ENCODE assay signal across 11 cellular contexts in the genomic region with DNA sequence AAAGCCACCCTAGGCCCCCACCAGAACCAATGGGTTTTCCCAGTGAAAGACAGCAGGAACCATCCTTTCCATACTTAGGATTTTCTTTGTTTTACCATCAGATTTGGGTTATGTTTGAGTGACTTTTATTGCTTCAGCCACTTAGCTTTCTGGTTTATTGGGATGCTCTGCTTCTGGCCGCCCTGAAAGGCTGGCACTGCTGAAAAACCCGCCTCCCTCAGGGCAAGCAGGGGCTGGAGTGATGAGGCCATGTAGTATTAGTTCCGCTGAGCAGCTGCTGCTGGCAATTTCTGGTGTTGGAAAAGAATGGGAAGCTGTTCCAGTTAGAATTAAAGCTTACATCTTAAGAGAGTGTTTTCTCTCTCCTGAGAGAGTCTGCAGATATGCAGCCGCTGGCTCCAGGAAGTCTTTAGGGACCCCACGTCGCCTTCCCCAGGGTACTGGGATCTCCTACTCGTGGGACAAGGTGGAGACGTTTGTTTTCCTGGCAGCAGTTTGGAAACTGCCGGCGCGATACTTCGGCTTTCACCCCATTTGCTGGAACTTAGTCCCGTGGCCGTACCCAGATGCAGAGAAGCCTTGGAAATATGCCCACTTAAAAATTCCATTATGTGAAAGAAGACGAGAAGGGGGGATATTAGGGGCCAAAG.
DNase-seq lines count a peak whose midpoint lies in the region; ATAC-seq and TF ChIP-seq lines count a peak whose summit lies in the region.
"Had no signal": no experiment of that assay in that cellular context is flagged by ENCODE, and none has a peak within 500 bp of the region (broad histone marks: within the 10 kb centered on the region; RNA-seq: fewer than 3 reads in every experiment).

No MANE protein-coding gene starts in this region.

- H2AFZ ChIP-seq in SK-N-SH (ENCODE audit: low read depth) = 0 out of 2 replicates have a peak overlapping the region, but pooled peaks have one; percentile 33

- intact Hi-C loops in ovary (cut with DNase I) = no loop called here

- TF ChIP-seq RAD21 in SK-N-SH (IDR thresholded peaks at IDR 0.05; ENCODE audit: low read length) = no peak

- H3K27me3 ChIP-seq in SK-N-SH (ENCODE audit: insufficient read depth) (no peaks in the 10 kb centered on the region), ovary (no peaks in the 10 kb centered on the region)

- WGBS in SK-N-SH (ENCODE audit: low lambda C conversion rate) = 53% methylated on average over 15 of the region's 15 CpGs
- 11 to 19% (median 11%) methylated on average over 15 of the region's 15 CpGs for WGBS in ovary, 3 donors

- H3K4me3 Mint-ChIP-seq in activated CD4-positive, alpha-beta T cell treated with anti-CD3 and anti-CD28 coated beads, Interleukin-2, amount 10 ng/mL, durations not matched to agents 7 days and 5 days = no peak overlapping the region

- peaks cover 7% of the 10 kb centered on the region for H3F3A ChIP-seq in SK-N-SH (replicated peaks; ENCODE audit: insufficient read depth)

- H3K9me3 Mint-ChIP-seq in activated CD4-positive, alpha-beta T cell treated with anti-CD3 and anti-CD28 coated beads, Interleukin-2, amount 10 ng/mL, durations not matched to agents 7 days and 5 days = no peaks in the 10 kb centered on the region
- H3K9me3 Mint-ChIP-seq: activated T-helper 2 cell treated with anti-CD3 and anti-CD28 coated beads, Interferon-gamma antibody, Interleukin-2, Interleukin-4, amounts not matched to agents 10 μg/mL and 5 μg/mL and 100 μg/mL, durations not matched to agents 14 hours and 24 hours and 36 hours had no signal

- H3K4me2 ChIP-seq in SK-N-SH = peak overlapping the region; percentile 56

- POLR2A ChIA-PET in SK-N-SH (lab: Yijun Ruan, JAX) = no interaction called here
- POLR2A ChIA-PET in activated CD4-positive, alpha-beta T cell treated with anti-CD3 and anti-CD28 coated beads, Interleukin-2, amount 10 ng/mL, durations not matched to agents 7 days and 5 days (lab: Charles Lee) = no interaction called here

- H3K4me3 ChIP-seq in SK-N-SH (ENCODE audit: low read depth in 2 of 2, low read length in 1 of 2) = peak overlapping the region; percentile 15 to 22; a peak in 2 of 4 replicates
- H3K4me3 ChIP-seq in ovary = peak overlapping the region; percentile 26

- H3K9me2 ChIP-seq in SK-N-SH = no peaks in the 10 kb centered on the region

- no peak overlapping the region for H3K9ac ChIP-seq in SK-N-SH

- H3K36me3 Mint-ChIP-seq in activated CD4-positive, alpha-beta T cell treated with anti-CD3 and anti-CD28 coated beads, Interleukin-2, amount 10 ng/mL, durations not matched to agents 7 days and 5 days (ENCODE audit: low read depth) = peaks cover 42% of the 10 kb centered on the region

- H3K27ac Mint-ChIP-seq in activated CD4-positive, alpha-beta T cell treated with anti-CD3 and anti-CD28 coated beads, Interleukin-2, amount 10 ng/mL, durations not matched to agents 7 days and 5 days = no peak overlapping the region
- H3K27ac Mint-ChIP-seq: activated T-helper 2 cell treated with anti-CD3 and anti-CD28 coated beads, Interferon-gamma antibody, Interleukin-2, Interleukin-4, amounts not matched to agents 10 μg/mL and 5 μg/mL and 100 μg/mL, durations not matched to agents 14 hours and 24 hours and 36 hours had no signal

- H3K9me3 ChIP-seq in SK-N-SH (no peaks in the 10 kb centered on the region), ovary (no peaks in the 10 kb centered on the region)

- H3K4me1 Mint-ChIP-seq in activated CD4-positive, alpha-beta T cell treated with anti-CD3 and anti-CD28 coated beads, Interleukin-2, amount 10 ng/mL, durations not matched to agents 7 days and 5 days = peaks cover 73% of the 10 kb centered on the region

- peaks cover 3% of the 10 kb centered on the region; the same call in 1 of the 2 replicates for H3K79me2 ChIP-seq in SK-N-SH (ENCODE audit: insufficient read depth)

- no peak for ATAC-seq in activated CD4-positive, CD25-positive, alpha-beta regulatory T cell treated with anti-CD3 and anti-CD28 coated beads, Interleukin-2, amount 50 U/mL, for 24 hours
- ATAC-seq: Panc1 had no signal

- DNase-seq in AG20443 (ENCODE audit: low spot score) (peak; percentile 47), SK-N-SH (peak; percentile 61), foreskin melanocyte (peak; percentile 78), ovary (peak in 4 of 5 donors; percentile 32 to 59 (median 44)), Kasumi-1 (lab: John Stamatoyannopoulos, UW) (no peak), COR-L47 (lab: John Stamatoyannopoulos, UW) (no peak)
- DNase-seq in activated CD4-positive, alpha-beta T cell treated with anti-CD3 and anti-CD28 coated beads, Interleukin-2, amount 10 ng/mL, durations not matched to agents 7 days and 5 days = no peak
- DNase-seq: DMS53 had no signal

- H3K36me3 ChIP-seq in SK-N-SH (replicated peaks in 1 of 2; ENCODE audit: control insufficient read depth in 1 of 2, insufficient read depth in 2 of 2, low read length in 1 of 2) (peaks cover 0 to 2% of the 10 kb centered on the region in 2 experiments), ovary (no peaks in the 10 kb centered on the region)

- peaks cover 10 to 11% of the 10 kb centered on the region in 2 experiments; a peak in 2 of 4 replicates for H3K4me1 ChIP-seq in SK-N-SH (ENCODE audit: control insufficient read depth in 1 of 2, insufficient read depth in 2 of 2, low read depth in 1 of 2, low read length in 1 of 2)
- H3K4me1 ChIP-seq in ovary (ENCODE audit: insufficient read depth) = peaks cover 6% of the 10 kb centered on the region

- no peak for TF ChIP-seq POLR2A in ovary (IDR thresholded peaks at IDR 0.05)

- CTCF ChIA-PET in SK-N-SH (lab: Yijun Ruan, JAX) = no interaction called here
- CTCF ChIA-PET in activated CD4-positive, alpha-beta T cell treated with anti-CD3 and anti-CD28 coated beads, Interleukin-2, amount 10 ng/mL, durations not matched to agents 7 days and 5 days (lab: Charles Lee) = interaction anchor here (0.5 kb wide), 1 partner anchor 37 kb away, joined by 3 read pairs; no protein-coding TSS in a partner anchor

- H3K27ac ChIP-seq in SK-N-SH (ENCODE audit: low read depth in 2 of 2, low read length in 1 of 2) (peak overlapping the region in 1 of 2 experiments; percentile 40; a peak in 2 of 4 replicates), ovary (no peak overlapping the region)

- no peak for TF ChIP-seq EP300 in SK-N-SH (IDR thresholded peaks at IDR 0.05; ENCODE audit: borderline replicate concordance in 1 of 2, low read depth in 1 of 2, low read length in 1 of 2)
- no peak for TF ChIP-seq EP300 in ovary (IDR thresholded peaks at IDR 0.05)

- H4K20me1 ChIP-seq in SK-N-SH (ENCODE audit: insufficient read depth) = no peaks in the 10 kb centered on the region

- no peak for TF ChIP-seq CTCF in SK-N-SH (IDR thresholded peaks at IDR 0.05)
- no peak for TF ChIP-seq CTCF in ovary (IDR thresholded peaks at IDR 0.05)

- H3K27me3 Mint-ChIP-seq in activated CD4-positive, alpha-beta T cell treated with anti-CD3 and anti-CD28 coated beads, Interleukin-2, amount 10 ng/mL, durations not matched to agents 7 days and 5 days = no peaks in the 10 kb centered on the region

TF ChIP-seq in SK-N-SH, 30 proteins besides CTCF, POLR2A, EP300 and RAD21:
- TF ChIP-seq, protein P1, sequence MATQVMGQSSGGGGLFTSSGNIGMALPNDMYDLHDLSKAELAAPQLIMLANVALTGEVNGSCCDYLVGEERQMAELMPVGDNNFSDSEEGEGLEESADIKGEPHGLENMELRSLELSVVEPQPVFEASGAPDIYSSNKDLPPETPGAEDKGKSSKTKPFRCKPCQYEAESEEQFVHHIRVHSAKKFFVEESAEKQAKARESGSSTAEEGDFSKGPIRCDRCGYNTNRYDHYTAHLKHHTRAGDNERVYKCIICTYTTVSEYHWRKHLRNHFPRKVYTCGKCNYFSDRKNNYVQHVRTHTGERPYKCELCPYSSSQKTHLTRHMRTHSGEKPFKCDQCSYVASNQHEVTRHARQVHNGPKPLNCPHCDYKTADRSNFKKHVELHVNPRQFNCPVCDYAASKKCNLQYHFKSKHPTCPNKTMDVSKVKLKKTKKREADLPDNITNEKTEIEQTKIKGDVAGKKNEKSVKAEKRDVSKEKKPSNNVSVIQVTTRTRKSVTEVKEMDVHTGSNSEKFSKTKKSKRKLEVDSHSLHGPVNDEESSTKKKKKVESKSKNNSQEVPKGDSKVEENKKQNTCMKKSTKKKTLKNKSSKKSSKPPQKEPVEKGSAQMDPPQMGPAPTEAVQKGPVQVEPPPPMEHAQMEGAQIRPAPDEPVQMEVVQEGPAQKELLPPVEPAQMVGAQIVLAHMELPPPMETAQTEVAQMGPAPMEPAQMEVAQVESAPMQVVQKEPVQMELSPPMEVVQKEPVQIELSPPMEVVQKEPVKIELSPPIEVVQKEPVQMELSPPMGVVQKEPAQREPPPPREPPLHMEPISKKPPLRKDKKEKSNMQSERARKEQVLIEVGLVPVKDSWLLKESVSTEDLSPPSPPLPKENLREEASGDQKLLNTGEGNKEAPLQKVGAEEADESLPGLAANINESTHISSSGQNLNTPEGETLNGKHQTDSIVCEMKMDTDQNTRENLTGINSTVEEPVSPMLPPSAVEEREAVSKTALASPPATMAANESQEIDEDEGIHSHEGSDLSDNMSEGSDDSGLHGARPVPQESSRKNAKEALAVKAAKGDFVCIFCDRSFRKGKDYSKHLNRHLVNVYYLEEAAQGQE (IDR thresholded peaks at IDR 0.05; ENCODE audit: low read depth, low read length) = no peak
- TF ChIP-seq JUND (IDR thresholded peaks at IDR 0.05) (no peak), SIN3A (IDR thresholded peaks at IDR 0.05; ENCODE audit: borderline replicate concordance, low read depth, low read length) (no peak), RFX5 (IDR thresholded peaks at IDR 0.05; ENCODE audit: low read length) (no peak), FOXM1 (IDR thresholded peaks at IDR 0.05; ENCODE audit: low read depth) (no peak)
- TF ChIP-seq, protein P2, sequence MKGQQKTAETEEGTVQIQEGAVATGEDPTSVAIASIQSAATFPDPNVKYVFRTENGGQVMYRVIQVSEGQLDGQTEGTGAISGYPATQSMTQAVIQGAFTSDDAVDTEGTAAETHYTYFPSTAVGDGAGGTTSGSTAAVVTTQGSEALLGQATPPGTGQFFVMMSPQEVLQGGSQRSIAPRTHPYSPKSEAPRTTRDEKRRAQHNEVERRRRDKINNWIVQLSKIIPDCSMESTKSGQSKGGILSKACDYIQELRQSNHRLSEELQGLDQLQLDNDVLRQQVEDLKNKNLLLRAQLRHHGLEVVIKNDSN (IDR thresholded peaks at IDR 0.05; ENCODE audit: borderline replicate concordance, low read depth) = no peak

Comparison
In these comparisons a context has a peak if more than half of its experiments do, and no peak if none do; other contexts are left out.
1. DNase-seq: peak in AG20443 (single experiment), SK-N-SH (single experiment), foreskin melanocyte (single experiment) and ovary (4 of 5); none in Kasumi-1 (0 of 2), activated CD4-positive, alpha-beta T cell treated with anti-CD3 and anti-CD28 coated beads, Interleukin-2, amount 10 ng/mL, durations not matched to agents 7 days and 5 days (single experiment) and COR-L47 (single experiment).